ENCODE assay signal across 9 cellular contexts in genomic region chr12:607541-608001, GRCh38.
DNase-seq lines count a peak whose midpoint lies in the region; ATAC-seq and TF ChIP-seq lines count a peak whose summit lies in the region.
"Had no signal": no experiment of that assay in that cellular context is flagged by ENCODE, and none has a peak within 500 bp of the region (broad histone marks: within the 10 kb centered on the region; RNA-seq: fewer than 3 reads in every experiment).

No MANE protein-coding gene starts in this region.

- H3K27ac ChIP-seq in RWPE1: no peak overlapping the region

- H3K9ac ChIP-seq in mucosa of stomach (ENCODE audit: low read length): peak overlapping the region; percentile 7

- H3K27me3 ChIP-seq in mucosa of stomach (ENCODE audit: control insufficient read depth, insufficient read depth, low read length): no peaks in the 10 kb centered on the region

- H3K4me1 ChIP-seq in mucosa of stomach (ENCODE audit: control insufficient read depth, insufficient read depth, low read length): no peaks in the 10 kb centered on the region

- CTCF ChIA-PET in RWPE1 (lab: Yijun Ruan, JAX): no interaction called here

- POLR2A ChIA-PET in RWPE1 (lab: Yijun Ruan, JAX; ENCODE audit: low non-redundant PET): no interaction called here

- no peak for TF ChIP-seq CTCF in RWPE1 (conservative IDR thresholded peaks at IDR 0.05; ENCODE audit: low read depth)

- H3K4me3 ChIP-seq in mucosa of stomach (ENCODE audit: low read length): no peak overlapping the region
- H3K4me3 ChIP-seq: smooth muscle cell had no signal

- H3K36me3 ChIP-seq in mucosa of stomach (ENCODE audit: control insufficient read depth, insufficient read depth, low read length): no peaks in the 10 kb centered on the region

- ATAC-seq in GM18519 (IDR thresholded peaks at IDR 0.05; ENCODE audit: low FRiP score, unreplicated experiment): no peak
- ATAC-seq in GM21381 (IDR thresholded peaks at IDR 0.05; ENCODE audit: unreplicated experiment): no peak
- no peak for ATAC-seq in HG03354 (IDR thresholded peaks at IDR 0.05; ENCODE audit: poor library complexity, severe bottlenecking, unreplicated experiment)

- peak; percentile 23 for DNase-seq in ELF-1 (ENCODE audit: low read depth, low spot score)
- DNase-seq in RWPE1 (ENCODE audit: low spot score): peak; percentile 81
- peak; percentile 47 for DNase-seq in globus pallidus (ENCODE audit: low spot score)
- no peak for DNase-seq in SW 1271 (lab: John Stamatoyannopoulos, UW)

- no peaks in the 10 kb centered on the region for H3K9me3 ChIP-seq in mucosa of stomach (ENCODE audit: control insufficient read depth, low read length)

Comparison
In these comparisons a context has a peak if more than half of its experiments do, and no peak if none do; other contexts are left out.
1. DNase-seq: peak in ELF-1 (single experiment), RWPE1 (single experiment) and globus pallidus (single experiment); none in SW 1271 (0 of 2).